In genomic region chr3:50759015-50759414, GRCh38 we compare ENCODE assay signal across 25 cellular contexts.
DNase-seq lines count a peak whose midpoint lies in the region; ATAC-seq, FAIRE-seq and TF ChIP-seq lines count a peak whose summit lies in the region.
"Had no signal": no experiment of that assay in that cellular context is flagged by ENCODE, and none has a peak within 500 bp of the region (broad histone marks: within the 10 kb centered on the region; RNA-seq: fewer than 3 reads in every experiment).

No MANE protein-coding gene starts in this region.

- ATAC-seq in WTC11 (no peak), heart left ventricle (no peak)

- no peak overlapping the region for H3K4me3 ChIP-seq in heart left ventricle
- H3K4me3 ChIP-seq: BLaER1 had no signal

- CTCF ChIA-PET in WTC11 (lab: Charles Lee): no interaction called here

- H3K27ac ChIP-seq in heart left ventricle: no peak overlapping the region
- H3K27ac ChIP-seq: 22Rv1, BLaER1 had no signal

- no peaks in the 10 kb centered on the region for H3K27me3 Mint-ChIP-seq in WTC11 (ENCODE audit: low read depth)
- H3K27me3 Mint-ChIP-seq: CD4-positive, alpha-beta memory T cell had no signal

- no peak for TF ChIP-seq POLR2A in heart left ventricle (IDR thresholded peaks at IDR 0.05)

- H3K4me1 ChIP-seq in heart left ventricle: no peaks in the 10 kb centered on the region
- H3K4me1 ChIP-seq: BE2C, BLaER1 had no signal

- FAIRE-seq in A204.1 (lab: Jason Lieb, UNC) (peak; percentile 80), frontal cortex (lab: Jason Lieb, UNC) (peak; percentile 79)
- FAIRE-seq: GM12891, GM19239 had no signal

- H3K9me3 Mint-ChIP-seq in WTC11: peaks cover 13% of the 10 kb centered on the region

- H3K4me3 Mint-ChIP-seq in WTC11: no peak overlapping the region
- H3K4me3 Mint-ChIP-seq: CD14-positive monocyte; CD4-positive, alpha-beta memory T cell; CD4-positive, CD25-positive, alpha-beta regulatory T cell; CD8-positive, alpha-beta memory T cell had no signal

- peaks cover 0 to 23% (median 3%) of the 10 kb centered on the region in 12 donors for H3K9me3 ChIP-seq in heart left ventricle
- H3K9me3 ChIP-seq: BE2C had no signal

- no peaks in the 10 kb centered on the region for H3K27me3 ChIP-seq in heart left ventricle
- H3K27me3 ChIP-seq: BE2C, BLaER1 had no signal

- H3K36me3 ChIP-seq in heart left ventricle: no peaks in the 10 kb centered on the region
- H3K36me3 ChIP-seq: BE2C, BLaER1 had no signal

- TF ChIP-seq CTCF in WTC11 (IDR thresholded peaks at IDR 0.05) (no peak), heart left ventricle (IDR thresholded peaks at IDR 0.05) (no peak)

- DNase-seq in WTC11 (ENCODE audit: low spot score) (no peak), frontal cortex (ENCODE audit: low spot score in 2 of 2) (no peak), NCI-H2196 treated with DMSO at 0.1 percent for 48 hours (lab: John Stamatoyannopoulos, UW; ENCODE audit: unreplicated experiment) (no peak), NCI-H187 treated with DMSO at 0.1 percent for 48 hours (lab: John Stamatoyannopoulos, UW) (no peak), heart left ventricle (no peak)
- DNase-seq: ACHN; BE2C; C1 segment of cervical spinal cord; CD4-positive, alpha-beta memory T cell; CD4-positive, CD25-positive, alpha-beta regulatory T cell; CD8-positive, alpha-beta memory T cell; COR-L47; DMS 273 treated with DMSO at 0.1 percent for 48 hours; DMS153; DMS53; DMS79; DND-41; EL; GF-D8 had no signal

- no peaks in the 10 kb centered on the region for H3K36me3 Mint-ChIP-seq in WTC11
- H3K36me3 Mint-ChIP-seq: CD14-positive monocyte; CD4-positive, alpha-beta memory T cell; CD4-positive, CD25-positive, alpha-beta regulatory T cell had no signal

- POLR2A ChIA-PET in WTC11 (lab: Charles Lee): no interaction called here

- H3K27ac Mint-ChIP-seq in WTC11: no peak overlapping the region
- H3K27ac Mint-ChIP-seq: CD14-positive monocyte; CD4-positive, alpha-beta memory T cell; CD4-positive, CD25-positive, alpha-beta regulatory T cell; CD8-positive, alpha-beta memory T cell had no signal

- 89 to 94% (median 92%) methylated on average over 5 of the region's 5 CpGs for WGBS in heart left ventricle, 4 donors

- intact Hi-C loops in heart left ventricle (cut with DNase I): no loop called here

- H3K4me1 Mint-ChIP-seq in WTC11: no peaks in the 10 kb centered on the region
- H3K4me1 Mint-ChIP-seq: CD14-positive monocyte; CD4-positive, alpha-beta memory T cell; CD4-positive, CD25-positive, alpha-beta regulatory T cell; CD8-positive, alpha-beta memory T cell had no signal

TF ChIP-seq in WTC11, 78 proteins besides CTCF, POLR2A, EP300 and RAD21:
- no peak for TF ChIP-seq E2F5 (CRISPR knock-in tag; IDR thresholded peaks at IDR 0.05)
- TF ChIP-seq HMGA2 (CRISPR knock-in tag; IDR thresholded peaks at IDR 0.05): peak; percentile 97
- TF ChIP-seq RORB (CRISPR knock-in tag; IDR thresholded peaks at IDR 0.05): no peak
